ENCODE assay signal across 8 cellular contexts in the genomic region with DNA sequence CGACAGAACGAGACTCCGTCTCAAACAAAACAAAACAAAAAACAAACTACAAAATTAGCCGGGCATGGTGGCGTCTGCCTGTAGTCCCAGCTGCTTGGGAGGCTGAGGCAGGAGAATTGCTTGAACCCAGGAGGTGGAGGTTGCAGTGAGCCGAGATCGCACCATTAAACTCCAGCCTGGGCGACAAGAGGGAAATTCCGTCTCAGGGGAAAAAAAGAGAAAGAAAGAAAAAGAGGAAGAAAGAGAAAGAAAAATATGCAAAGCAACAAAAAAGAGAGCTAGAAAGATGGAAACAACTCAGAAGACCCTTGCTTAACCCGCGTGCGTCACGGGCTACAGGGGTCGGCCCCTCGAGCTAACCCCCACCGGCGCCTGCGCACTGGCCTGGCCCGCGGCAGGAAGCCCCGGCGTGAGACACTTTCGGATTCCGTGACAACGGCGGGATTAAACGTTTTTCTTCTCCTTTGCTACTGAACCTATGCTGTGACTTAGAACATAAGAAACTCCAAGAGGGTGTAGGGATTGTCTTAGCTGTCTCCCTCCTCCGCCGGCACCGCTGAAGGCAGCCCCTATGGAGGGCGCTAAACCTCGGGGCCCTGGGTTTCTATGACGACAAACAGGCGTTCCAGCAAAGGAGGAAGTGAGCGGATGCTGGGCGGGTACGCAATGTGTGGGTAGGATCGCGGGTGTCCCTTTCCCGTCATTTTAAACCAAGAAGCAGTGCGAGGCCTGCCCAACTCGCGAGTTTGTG. TPM values are rescaled to one million over a fixed set of nuclear protein-coding genes. Genes with fewer than 3 reads are reported as not detected.
DNase-seq lines count a peak whose midpoint lies in the region; ATAC-seq and TF ChIP-seq lines count a peak whose summit lies in the region.

A gene with protein sequence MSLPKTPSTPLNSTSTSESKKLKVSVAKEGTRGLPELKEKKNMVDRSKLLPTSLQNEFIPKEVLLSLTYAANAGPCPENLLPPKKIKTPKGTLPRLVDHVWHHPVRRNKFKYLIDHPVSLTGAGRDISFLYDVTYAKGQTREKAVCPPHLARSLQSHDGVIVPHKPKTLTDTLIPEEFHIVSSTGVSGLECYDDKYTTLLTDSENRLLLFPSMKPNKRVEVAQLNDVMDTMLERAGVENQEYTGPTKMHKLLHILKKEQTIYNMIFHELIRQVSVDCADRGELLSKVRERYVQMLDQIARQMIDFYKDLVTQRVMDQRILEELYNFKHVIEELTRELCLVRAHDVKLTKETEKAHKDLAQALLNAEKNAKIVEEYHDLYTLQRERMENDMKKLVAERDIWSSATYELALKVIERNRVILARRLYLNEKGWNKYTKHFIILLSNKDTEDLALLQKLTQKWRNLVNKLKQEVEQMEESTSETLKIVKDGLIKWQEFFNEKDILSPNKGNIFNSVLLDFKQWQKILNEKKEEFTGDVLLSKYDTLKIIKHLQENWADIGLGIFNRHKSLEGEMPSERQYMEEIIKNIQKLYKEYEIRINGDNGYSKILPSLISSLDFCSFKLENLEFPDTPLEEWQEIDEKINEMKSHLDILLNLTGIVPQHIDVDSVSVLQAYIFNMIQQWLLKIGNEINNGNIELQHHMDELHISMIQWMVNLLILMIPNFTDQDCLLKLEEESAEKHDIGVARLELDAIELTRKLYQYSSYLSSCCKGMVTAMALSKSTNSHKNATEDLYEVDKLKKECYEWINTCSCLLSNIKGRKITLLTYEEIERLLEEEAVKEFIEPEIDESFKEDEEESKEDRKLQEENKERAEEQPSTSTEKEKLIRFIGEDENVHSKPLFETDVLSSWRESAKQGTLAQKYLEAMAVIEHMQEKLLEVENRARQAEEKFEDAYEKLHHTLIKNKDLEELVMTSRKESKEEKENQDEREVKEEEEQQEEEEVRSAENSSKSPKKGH (plus strand): TSS at position 630 of the 751 bp plus-strand sequence. CDS start 539 bp downstream, outside the sequence.

- DNase-seq in ACHN = peak; percentile 86
- DNase-seq in NCI-H2171 (lab: John Stamatoyannopoulos, UW) = peak; percentile 68
- peak; percentile 57 to 67 for DNase-seq in breast epithelium (ENCODE audit: low spot score in 2 of 2)
- DNase-seq in iPS-NIHi7 (ENCODE audit: extremely low spot score) = peak; percentile 88
- peak; percentile 49 for DNase-seq in smooth muscle cell of the brain vasculature (ENCODE audit: low read depth, low spot score)

- no peak; the same call in 1 of the 2 replicates for TF ChIP-seq CTCF in VCaP (conservative IDR thresholded peaks at IDR 0.05)
- TF ChIP-seq CTCF in breast epithelium (IDR thresholded peaks at IDR 0.05) = no peak

- intact Hi-C loops in breast epithelium (cut with DNase I; ENCODE audit: low total_unique reads) = no loop called here

- no peaks in the 10 kb centered on the region for H3K4me1 ChIP-seq in breast epithelium

- no peak for TF ChIP-seq POLR2A in breast epithelium (IDR thresholded peaks at IDR 0.05)

- in situ Hi-C loops in ACHN (cut with HindIII; ENCODE audit: low pct_ligation_motif_present, low pct_unique_long_range_greater_than_20kb, low sequenced_read_pairs) = no loop called here

- no peaks in the 10 kb centered on the region for H3K27me3 ChIP-seq in breast epithelium

- peak within 1 kb of the TSS; percentile 65 to 80 (median 69) for H3K4me3 ChIP-seq in breast epithelium

- H3K9me3 ChIP-seq in breast epithelium = no peaks in the 10 kb centered on the region

- peak within 1 kb of the TSS; percentile 87 for H3K27ac ChIP-seq in VCaP
- H3K27ac ChIP-seq in breast epithelium = peak within 1 kb of the TSS; percentile 91 to 95

- ATAC-seq in GM18868 (IDR thresholded peaks at IDR 0.05; ENCODE audit: unreplicated experiment) = peak; percentile 98
- peak; percentile 97 for ATAC-seq in HG03103 (IDR thresholded peaks at IDR 0.05; ENCODE audit: low read depth, unreplicated experiment)

- no peaks in the 10 kb centered on the region for H3K36me3 ChIP-seq in breast epithelium

RNA-seq across cellular contexts. Expression of the gene that starts here (rescaled TPM):
- total RNA-seq in breast epithelium = 1 to 10 TPM in 1 of 3 donors, under 1 TPM in 2; 0.48 to 1.8 (median 0.98) TPM

Comparison
In these comparisons a context has a peak if more than half of its experiments do, and no peak if none do; other contexts are left out.
1. Peak in every context shown above with its lines: DNase-seq, ATAC-seq, H3K4me3 ChIP-seq and H3K27ac ChIP-seq.